8 cellular contexts compared by ENCODE assay signal in genomic region chr7:105477908-105478307, GRCh38.
"Had no signal": no experiment of that assay in that cellular context is flagged by ENCODE, and none has a peak within 500 bp of the region (broad histone marks: within the 10 kb centered on the region; RNA-seq: fewer than 3 reads in every experiment).

No MANE protein-coding gene starts in this region.

- H3K27me3 Mint-ChIP-seq: IgD-negative memory B cell had no signal

- DNase-seq: IMR-90, KBM-7, KG1 had no signal

- H3K27ac Mint-ChIP-seq: IgD-negative memory B cell had no signal

- H3K9me3 Mint-ChIP-seq: IgD-negative memory B cell had no signal

- H3K27ac ChIP-seq: HL-60, KMS-11 had no signal

- ATAC-seq: HepG2 had no signal

- FAIRE-seq: HepG2, HTR-8/SVneo had no signal

- H3K9ac ChIP-seq: KMS-11 had no signal

- H3K4me2 ChIP-seq: KMS-11 had no signal

- H3K4me3 Mint-ChIP-seq: IgD-negative memory B cell had no signal
